ENCODE assay signal across 19 cellular contexts in the genomic region with DNA sequence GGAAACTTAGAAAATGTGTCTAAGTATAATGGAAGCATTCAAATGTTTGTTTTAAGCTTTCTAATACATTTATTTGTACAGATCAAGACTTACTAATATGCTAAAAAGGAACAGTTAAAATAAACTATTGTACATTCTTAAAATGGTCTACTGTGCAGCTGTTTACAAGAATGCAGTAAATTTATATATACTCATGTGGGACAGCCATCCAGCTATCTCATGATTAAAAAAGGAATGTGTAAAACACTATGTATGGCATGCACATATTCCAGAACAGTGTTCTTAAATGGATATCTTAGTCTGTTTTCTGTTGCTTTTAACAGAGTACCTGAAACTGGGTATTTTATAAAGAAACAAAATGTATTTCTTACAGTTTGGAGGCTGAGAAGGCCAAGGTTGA.
"Had no signal": no experiment of that assay in that cellular context is flagged by ENCODE, and none has a peak within 500 bp of the region (broad histone marks: within the 10 kb centered on the region; RNA-seq: fewer than 3 reads in every experiment).

No MANE protein-coding gene starts in this region.

- DNase-seq: cortex of kidney; effector memory CD8-positive, alpha-beta T cell; foreskin keratinocyte; glutamatergic neuron; heart right ventricle; hippocampal formation; left ventricle myocardium superior; lower lobe of right lung; naive B cell; right lobe of liver; stimulated activated CD4-positive, alpha-beta T cell treated with anti-CD3 and anti-CD28 coated beads, Interleukin-2, amount 100 ng/mL, for 24 hours; stimulated activated CD4-positive, alpha-beta T cell treated with anti-CD3 and anti-CD28 coated beads, Interleukin-4, amount 100 ng/mL, for 24 hours; stimulated activated naive CD4-positive, alpha-beta T cell treated with Interleukin-2 at 50 U/mL for 16 hours; stomach; thyroid gland had no signal

- FAIRE-seq: endometrium, keratinocyte had no signal

- H3K27ac ChIP-seq: foreskin keratinocyte, heart right ventricle, lower lobe of right lung, neural progenitor cell, parathyroid adenoma, right lobe of liver, stomach, thyroid gland had no signal

- H3K9me3 ChIP-seq: heart right ventricle, lower lobe of right lung, right lobe of liver, stomach, thyroid gland had no signal

- H3K27me3 ChIP-seq: foreskin keratinocyte, heart right ventricle, neural progenitor cell, right lobe of liver, stomach, thyroid gland had no signal

- H3K36me3 ChIP-seq: heart right ventricle, lower lobe of right lung, neural progenitor cell, right lobe of liver, stomach, thyroid gland had no signal

- H3K4me1 ChIP-seq: foreskin keratinocyte, lower lobe of right lung, parathyroid adenoma, right lobe of liver, thyroid gland had no signal

- H3K4me2 ChIP-seq: neural progenitor cell had no signal

- H2AFZ ChIP-seq: neural progenitor cell, parathyroid adenoma had no signal

- H3K9ac ChIP-seq: neural progenitor cell, parathyroid adenoma had no signal

- H3K4me3 ChIP-seq: heart right ventricle, lower lobe of right lung, neural progenitor cell, right lobe of liver, stomach, thyroid gland had no signal

- H3K79me2 ChIP-seq: parathyroid adenoma had no signal
